12 cellular contexts compared by ENCODE assay signal in genomic region chr2:215396595-215397313, GRCh38. TPM values are rescaled to one million over a fixed set of nuclear protein-coding genes. Genes with fewer than 3 reads are reported as not detected.
A peak's percentile ranks its signal among the peaks of the same experiment; 100 is the strongest.
DNase-seq lines count a peak whose midpoint lies in the region; TF ChIP-seq lines count a peak whose summit lies in the region.
"Had no signal": no experiment of that assay in that cellular context is flagged by ENCODE, and none has a peak within 500 bp of the region (broad histone marks: within the 10 kb centered on the region; RNA-seq: fewer than 3 reads in every experiment).

No MANE protein-coding gene starts in this region.

- H3K4me1 ChIP-seq in esophagus muscularis mucosa (peaks cover 3 to 62% (median 54%) of the 10 kb centered on the region in 4 donors), uterus (no peaks in the 10 kb centered on the region)
- H3K4me1 ChIP-seq: thyroid gland had no signal

- WGBS in esophagus muscularis mucosa: 32% methylated on average over 2 of the region's 2 CpGs

- TF ChIP-seq POLR2A in NB4 (IDR thresholded peaks at IDR 0.05; ENCODE audit: extremely low read depth, insufficient read length) (no peak), esophagus muscularis mucosa (IDR thresholded peaks at IDR 0.05; ENCODE audit: low read depth) (no peak), uterus (IDR thresholded peaks at IDR 0.05) (no peak)

- H3K27ac Mint-ChIP-seq in progenitor cell of endocrine pancreas (peak overlapping the region; percentile 73), glutamatergic neuron (ENCODE audit: unreplicated experiment) (no peak overlapping the region)

- H3K36me3 ChIP-seq in esophagus muscularis mucosa: peaks cover 30 to 93% (median 65%) of the 10 kb centered on the region in 4 donors
- no peaks in the 10 kb centered on the region for H3K36me3 ChIP-seq in uterus
- H3K36me3 ChIP-seq: thyroid gland had no signal

- H3K27me3 Mint-ChIP-seq in progenitor cell of endocrine pancreas: no peaks in the 10 kb centered on the region
- no peaks in the 10 kb centered on the region for H3K27me3 Mint-ChIP-seq in glutamatergic neuron (ENCODE audit: unreplicated experiment)

- intact Hi-C loops in esophagus muscularis mucosa (cut with DNase I): no loop called here
- intact Hi-C loops in uterus (cut with DNase I; ENCODE audit: low total_unique reads): no loop called here

- TF ChIP-seq CTCF in NB4 (IDR thresholded peaks at IDR 0.05; ENCODE audit: low read depth, low read length) (no peak), esophagus muscularis mucosa (IDR thresholded peaks at IDR 0.05) (no peak), progenitor cell of endocrine pancreas (IDR thresholded peaks at IDR 0.05; ENCODE audit: unreplicated experiment) (no peak), glutamatergic neuron (IDR thresholded peaks at IDR 0.05; ENCODE audit: partially characterized antibody, unreplicated experiment) (no peak), uterus (IDR thresholded peaks at IDR 0.05) (no peak)

- peak overlapping the region; percentile 52 to 81 (median 64) for H3K27ac ChIP-seq in esophagus muscularis mucosa (replicated peaks in 1 of 4)
- H3K27ac ChIP-seq in uterus: peak overlapping the region in 1 of 2 donors; percentile 38
- H3K27ac ChIP-seq: PC-9, thyroid gland had no signal

- H3K9me3 Mint-ChIP-seq in progenitor cell of endocrine pancreas (ENCODE audit: low read depth): no peaks in the 10 kb centered on the region
- no peaks in the 10 kb centered on the region for H3K9me3 Mint-ChIP-seq in glutamatergic neuron (ENCODE audit: unreplicated experiment)

- H3K4me3 Mint-ChIP-seq in progenitor cell of endocrine pancreas (ENCODE audit: low read depth) (no peak overlapping the region), glutamatergic neuron (ENCODE audit: unreplicated experiment) (no peak overlapping the region)

- H3K4me1 Mint-ChIP-seq in progenitor cell of endocrine pancreas (ENCODE audit: low read depth) (peaks cover 24% of the 10 kb centered on the region), glutamatergic neuron (ENCODE audit: low read depth, unreplicated experiment) (no peaks in the 10 kb centered on the region)

- H3K9me3 ChIP-seq in esophagus muscularis mucosa (no peaks in the 10 kb centered on the region), uterus (no peaks in the 10 kb centered on the region)
- H3K9me3 ChIP-seq: thyroid gland had no signal

- no peak overlapping the region for H3K4me3 ChIP-seq in NB4 (ENCODE audit: low read depth, low read length)
- no peak overlapping the region for H3K4me3 ChIP-seq in esophagus muscularis mucosa
- no peak overlapping the region for H3K4me3 ChIP-seq in uterus
- H3K4me3 ChIP-seq: PC-9, thyroid gland had no signal

- peak; percentile 87 for DNase-seq in EH (ENCODE audit: low read depth)
- peak; percentile 90 for DNase-seq in NB4 (ENCODE audit: low read depth)
- no peak for DNase-seq in esophagus muscularis mucosa (ENCODE audit: extremely low spot score)
- DNase-seq in progenitor cell of endocrine pancreas (ENCODE audit: low spot score, unreplicated experiment): no peak
- no peak for DNase-seq in glutamatergic neuron
- no peak for DNase-seq in NCI-H2227 (lab: John Stamatoyannopoulos, UW; ENCODE audit: unreplicated experiment)
- no peak for DNase-seq in uterus
- no peak for DNase-seq in central memory CD4-positive, alpha-beta T cell
- DNase-seq: activated T-cell treated with anti-CD3 and anti-CD28 coated beads for 4 hours, NCI-H2081 treated with DMSO at 0.1 percent for 48 hours, thyroid gland had no signal

- H3K27me3 ChIP-seq in esophagus muscularis mucosa: no peaks in the 10 kb centered on the region
- no peaks in the 10 kb centered on the region for H3K27me3 ChIP-seq in uterus
- H3K27me3 ChIP-seq: thyroid gland had no signal

- H3K36me3 Mint-ChIP-seq in progenitor cell of endocrine pancreas (ENCODE audit: insufficient read depth) (peaks cover 60% of the 10 kb centered on the region), glutamatergic neuron (ENCODE audit: unreplicated experiment) (peaks cover 8% of the 10 kb centered on the region)

- TF ChIP-seq EP300 in esophagus muscularis mucosa (IDR thresholded peaks at IDR 0.05): no peak

RNA-seq across cellular contexts. Expression of gene FN1, which starts 39.1 kb away (rescaled TPM):
- total RNA-seq in esophagus muscularis mucosa: 1,000 to 10,000 TPM; 2,256 to 4,873 (median 2,950) TPM
- total RNA-seq in progenitor cell of endocrine pancreas: 2,640 and 2,744 TPM in 2 replicates
- 28.6 TPM for total RNA-seq in glutamatergic neuron (ENCODE audit: unreplicated experiment)
- 1,000 to 10,000 TPM in 1 of 4 donors, 100 to 1,000 TPM in 3; 218 to 1,074 (median 261) TPM for total RNA-seq in uterus

Comparison
In these comparisons a context has a peak if more than half of its experiments do, and no peak if none do; other contexts are left out.
1. DNase-seq: peak in EH (single experiment) and NB4 (single experiment); none in esophagus muscularis mucosa (single experiment), progenitor cell of endocrine pancreas (single experiment), glutamatergic neuron (single experiment), NCI-H2227 (single experiment), uterus (0 of 2) and central memory CD4-positive, alpha-beta T cell (single experiment).